Comparison of ENCODE assay signal across 22 cellular contexts in the genomic region with DNA sequence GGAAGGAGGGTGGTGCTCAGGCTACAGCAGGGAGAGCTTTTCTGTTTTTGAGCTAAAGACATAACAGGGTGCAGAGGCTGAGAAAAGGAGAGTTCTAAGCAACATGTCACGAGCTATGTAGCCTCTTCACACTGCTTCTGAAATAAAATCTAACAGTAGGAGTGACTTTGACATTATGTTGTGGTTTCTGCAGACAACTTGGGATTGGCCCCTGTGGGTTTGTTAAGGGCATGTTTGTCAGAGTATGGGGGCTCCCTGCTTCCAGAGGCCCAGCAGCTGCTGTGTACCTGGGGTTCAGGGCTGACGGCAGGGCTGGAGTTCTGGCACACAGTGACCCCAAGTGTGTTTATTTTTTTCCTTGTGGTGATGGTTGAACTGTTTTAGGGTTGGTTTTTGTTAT. TPM values are rescaled to one million over a fixed set of nuclear protein-coding genes. Genes with fewer than 3 reads are reported as not detected.
"Had no signal": no experiment of that assay in that cellular context is flagged by ENCODE, and none has a peak within 500 bp of the region (broad histone marks: within the 10 kb centered on the region; RNA-seq: fewer than 3 reads in every experiment).

No MANE protein-coding gene starts in this region.

- H3K27ac Mint-ChIP-seq: activated CD4-positive, alpha-beta memory T cell treated with anti-CD3 and anti-CD28 coated beads, Interleukin-2, amount 10 ng/mL, durations not matched to agents 7 days and 5 days; activated T-cell treated with anti-CD3 and anti-CD28 coated beads, Interleukin-2, amount 50 U/mL, for 72 hours; dendritic cell treated with granulocyte-macrophage colony-stimulating factor and Interleukin-4, amounts not matched to agents 40 ng/mL and 50 ng/mL, for 4 days; immature natural killer cell; naive B cell; stimulated activated memory B cell treated with anti-CD40 and anti-IgM and Interleukin-4, amounts not matched to agents 10 μg/mL and 1 μg/mL and 100 μg/mL, for 72 hours; T-helper 17 cell had no signal

- H3K27ac ChIP-seq: epithelial cell of prostate, lower lobe of right lung, parathyroid adenoma, testis, upper lobe of right lung had no signal

- H3K9me3 ChIP-seq: lower lobe of right lung, testis, upper lobe of right lung had no signal

- H3K27me3 ChIP-seq: testis, upper lobe of right lung had no signal

- ATAC-seq: activated naive CD4-positive, alpha-beta T cell treated with anti-CD3 and anti-CD28 coated beads, Interleukin-2, amount 50 U/mL, for 72 hours; activated T-cell treated with anti-CD3 and anti-CD28 coated beads, Interleukin-2, amount 50 U/mL, for 72 hours; lower lobe of right lung; stimulated activated memory B cell treated with anti-CD40 and anti-IgM and Interleukin-4, amounts not matched to agents 10 μg/mL and 1 μg/mL and 100 μg/mL, for 72 hours; T-helper 17 cell; upper lobe of right lung had no signal

- H3K27me3 Mint-ChIP-seq: activated CD4-positive, alpha-beta memory T cell treated with anti-CD3 and anti-CD28 coated beads, Interleukin-2, amount 10 ng/mL, durations not matched to agents 7 days and 5 days; dendritic cell treated with granulocyte-macrophage colony-stimulating factor and Interleukin-4, amounts not matched to agents 40 ng/mL and 50 ng/mL, for 4 days; stimulated activated memory B cell treated with anti-CD40 and anti-IgM and Interleukin-4, amounts not matched to agents 10 μg/mL and 1 μg/mL and 100 μg/mL, for 72 hours; T-helper 17 cell had no signal

- H3K4me3 Mint-ChIP-seq: activated CD4-positive, alpha-beta memory T cell treated with anti-CD3 and anti-CD28 coated beads, Interleukin-2, amount 10 ng/mL, durations not matched to agents 7 days and 5 days; activated T-cell treated with anti-CD3 and anti-CD28 coated beads, Interleukin-2, amount 50 U/mL, for 72 hours; dendritic cell treated with granulocyte-macrophage colony-stimulating factor and Interleukin-4, amounts not matched to agents 40 ng/mL and 50 ng/mL, for 4 days; immature natural killer cell; stimulated activated memory B cell treated with anti-CD40 and anti-IgM and Interleukin-4, amounts not matched to agents 10 μg/mL and 1 μg/mL and 100 μg/mL, for 72 hours; T-helper 17 cell had no signal

- H3K4me3 ChIP-seq: lower lobe of right lung, testis, upper lobe of right lung had no signal

- H3K9me3 Mint-ChIP-seq: activated CD4-positive, alpha-beta memory T cell treated with anti-CD3 and anti-CD28 coated beads, Interleukin-2, amount 10 ng/mL, durations not matched to agents 7 days and 5 days; activated naive CD4-positive, alpha-beta T cell treated with anti-CD3 and anti-CD28 coated beads, Interleukin-2, amount 50 U/mL, for 72 hours; activated T-cell treated with anti-CD3 and anti-CD28 coated beads, Interleukin-2, amount 50 U/mL, for 72 hours; dendritic cell treated with granulocyte-macrophage colony-stimulating factor and Interleukin-4, amounts not matched to agents 40 ng/mL and 50 ng/mL, for 4 days; immature natural killer cell; naive B cell; stimulated activated memory B cell treated with anti-CD40 and anti-IgM and Interleukin-4, amounts not matched to agents 10 μg/mL and 1 μg/mL and 100 μg/mL, for 72 hours had no signal

- H3K4me1 ChIP-seq: lower lobe of right lung, parathyroid adenoma, upper lobe of right lung had no signal

- H3K9ac ChIP-seq: parathyroid adenoma had no signal

- H3K36me3 Mint-ChIP-seq: activated naive CD4-positive, alpha-beta T cell treated with anti-CD3 and anti-CD28 coated beads, Interleukin-2, amount 50 U/mL, for 72 hours; naive B cell had no signal

- H2AFZ ChIP-seq: parathyroid adenoma had no signal

- H3K4me1 Mint-ChIP-seq: activated CD4-positive, alpha-beta memory T cell treated with anti-CD3 and anti-CD28 coated beads, Interleukin-2, amount 10 ng/mL, durations not matched to agents 7 days and 5 days; immature natural killer cell; naive B cell; T-helper 17 cell had no signal

- DNase-seq: activated CD4-positive, alpha-beta memory T cell treated with anti-CD3 and anti-CD28 coated beads, Interleukin-2, amount 10 ng/mL, durations not matched to agents 7 days and 5 days; activated CD4-positive, alpha-beta T cell treated with anti-CD3 and anti-CD28 coated beads for 4 hours; activated CD8-positive, alpha-beta memory T cell treated with anti-CD3 and anti-CD28 coated beads, Interleukin-2, amount 50 U/mL, for 4 hours; activated gamma-delta T cell; activated T-cell treated with anti-CD3 and anti-CD28 coated beads, Interleukin-2, amount 50 U/mL, for 72 hours; anterior cingulate cortex; cerebellar nuclear complex; effector memory CD4-positive, alpha-beta T cell; foreskin melanocyte; immature natural killer cell; lower lobe of right lung; midbrain; naive B cell; stimulated activated CD4-positive, alpha-beta T cell treated with anti-CD3 and anti-CD28 coated beads, Interleukin-2, amount 100 ng/mL, for 48 hours; T-helper 17 cell; testis; upper lobe of right lung had no signal

RNA-seq across cellular contexts. Expression of a gene that starts 24.7 kb away (rescaled TPM):
- total RNA-seq: activated CD4-positive, alpha-beta memory T cell treated with anti-CD3 and anti-CD28 coated beads, Interleukin-2, amount 10 ng/mL, durations not matched to agents 7 days and 5 days; activated naive CD4-positive, alpha-beta T cell treated with anti-CD3 and anti-CD28 coated beads, Interleukin-2, amount 50 U/mL, for 72 hours had no signal
- polyA plus RNA-seq: immature natural killer cell had no signal

RNA-seq across cellular contexts. Expression of a gene that starts 25.7 kb away (rescaled TPM):
- total RNA-seq: activated CD4-positive, alpha-beta memory T cell treated with anti-CD3 and anti-CD28 coated beads, Interleukin-2, amount 10 ng/mL, durations not matched to agents 7 days and 5 days; activated T-cell treated with anti-CD3 and anti-CD28 coated beads, Interleukin-2, amount 50 U/mL, for 72 hours; T-helper 17 cell had no signal
- polyA plus RNA-seq: immature natural killer cell had no signal

RNA-seq across cellular contexts. Expression of a gene that starts 35.6 kb away (rescaled TPM):
- total RNA-seq: activated CD4-positive, alpha-beta memory T cell treated with anti-CD3 and anti-CD28 coated beads, Interleukin-2, amount 10 ng/mL, durations not matched to agents 7 days and 5 days; activated naive CD4-positive, alpha-beta T cell treated with anti-CD3 and anti-CD28 coated beads, Interleukin-2, amount 50 U/mL, for 72 hours; activated T-cell treated with anti-CD3 and anti-CD28 coated beads, Interleukin-2, amount 50 U/mL, for 72 hours had no signal
- polyA plus RNA-seq: immature natural killer cell had no signal
